In the genomic region with DNA sequence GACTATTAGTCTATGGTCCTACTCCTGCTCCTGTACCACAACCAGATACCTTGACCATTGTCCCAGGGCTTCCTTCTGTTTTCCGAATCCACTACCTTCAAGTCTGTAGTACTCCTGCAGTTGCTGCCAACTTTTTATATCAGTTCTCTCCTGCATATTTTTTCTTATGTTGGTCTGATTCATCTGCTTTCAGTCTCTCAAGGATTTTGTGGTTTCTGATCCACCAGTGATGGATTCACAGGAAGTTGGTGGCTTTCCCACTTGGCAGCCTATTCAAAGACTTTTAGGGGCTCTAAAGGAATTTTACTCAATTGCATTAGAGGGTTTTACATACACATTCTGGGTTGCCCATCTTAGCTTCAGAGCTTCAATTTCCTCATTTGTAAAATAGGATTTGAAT, we compare ENCODE assay signal across 1 cellular context.
TF ChIP-seq lines count a peak whose summit lies in the region.

No MANE protein-coding gene starts in this region.

TF ChIP-seq in IMR-90, 13 proteins besides CTCF, POLR2A, EP300 and RAD21:
- TF ChIP-seq CEBPB (IDR thresholded peaks at IDR 0.05; ENCODE audit: low read depth, low read length): no peak
- no peak for TF ChIP-seq SMC3 (IDR thresholded peaks at IDR 0.05; ENCODE audit: low read depth, low read length)
- no peak for TF ChIP-seq NFE2L2 (IDR thresholded peaks at IDR 0.05; ENCODE audit: low read depth, low read length)
- TF ChIP-seq, protein P1, sequence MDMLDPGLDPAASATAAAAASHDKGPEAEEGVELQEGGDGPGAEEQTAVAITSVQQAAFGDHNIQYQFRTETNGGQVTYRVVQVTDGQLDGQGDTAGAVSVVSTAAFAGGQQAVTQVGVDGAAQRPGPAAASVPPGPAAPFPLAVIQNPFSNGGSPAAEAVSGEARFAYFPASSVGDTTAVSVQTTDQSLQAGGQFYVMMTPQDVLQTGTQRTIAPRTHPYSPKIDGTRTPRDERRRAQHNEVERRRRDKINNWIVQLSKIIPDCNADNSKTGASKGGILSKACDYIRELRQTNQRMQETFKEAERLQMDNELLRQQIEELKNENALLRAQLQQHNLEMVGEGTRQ (IDR thresholded peaks at IDR 0.05; ENCODE audit: low read depth, low read length): no peak
- no peak for TF ChIP-seq MXI1 (IDR thresholded peaks at IDR 0.05; ENCODE audit: borderline replicate concordance, low read depth, low read length)
- TF ChIP-seq, protein P2, sequence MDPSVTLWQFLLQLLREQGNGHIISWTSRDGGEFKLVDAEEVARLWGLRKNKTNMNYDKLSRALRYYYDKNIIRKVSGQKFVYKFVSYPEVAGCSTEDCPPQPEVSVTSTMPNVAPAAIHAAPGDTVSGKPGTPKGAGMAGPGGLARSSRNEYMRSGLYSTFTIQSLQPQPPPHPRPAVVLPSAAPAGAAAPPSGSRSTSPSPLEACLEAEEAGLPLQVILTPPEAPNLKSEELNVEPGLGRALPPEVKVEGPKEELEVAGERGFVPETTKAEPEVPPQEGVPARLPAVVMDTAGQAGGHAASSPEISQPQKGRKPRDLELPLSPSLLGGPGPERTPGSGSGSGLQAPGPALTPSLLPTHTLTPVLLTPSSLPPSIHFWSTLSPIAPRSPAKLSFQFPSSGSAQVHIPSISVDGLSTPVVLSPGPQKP (IDR thresholded peaks at IDR 0.05; ENCODE audit: borderline replicate concordance, low read depth, low read length): no peak
- TF ChIP-seq RFX5 (IDR thresholded peaks at IDR 0.05; ENCODE audit: low read depth, low read length): no peak
- TF ChIP-seq BHLHE40 (IDR thresholded peaks at IDR 0.05; ENCODE audit: low read depth, low read length): no peak
- no peak for TF ChIP-seq RCOR1 (IDR thresholded peaks at IDR 0.05; ENCODE audit: insufficient replicate concordance, low read length)
- TF ChIP-seq MAZ (IDR thresholded peaks at IDR 0.05; ENCODE audit: borderline replicate concordance, low read depth, low read length): no peak
- no peak for TF ChIP-seq CHD1 (IDR thresholded peaks at IDR 0.05; ENCODE audit: low read depth, low read length)
- TF ChIP-seq MAFK (IDR thresholded peaks at IDR 0.05; ENCODE audit: low read depth, low read length): no peak
- TF ChIP-seq FOS (IDR thresholded peaks at IDR 0.05; ENCODE audit: low read depth, low read length): no peak
